In the genomic region with DNA sequence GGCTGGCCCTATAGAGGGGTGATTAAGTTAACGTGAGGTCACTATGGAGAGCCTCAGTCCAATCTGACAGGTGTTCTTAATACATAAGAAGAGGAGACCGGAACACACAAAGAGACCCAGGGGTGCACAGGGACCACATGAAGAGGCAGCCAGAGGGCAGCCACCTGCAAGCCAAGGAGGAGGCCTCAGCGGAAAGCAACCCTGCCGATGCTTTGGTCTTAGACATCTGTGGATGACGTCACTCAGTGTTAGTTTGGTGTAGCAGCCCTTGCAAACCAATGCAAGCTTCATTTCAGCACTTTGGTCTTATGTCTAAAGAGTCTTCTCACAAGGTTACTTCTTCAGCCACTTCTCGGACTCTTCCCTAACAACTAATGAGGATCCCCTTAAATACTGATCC, we compare ENCODE assay signal across 14 cellular contexts. TPM values are rescaled to one million over a fixed set of nuclear protein-coding genes. Genes with fewer than 3 reads are reported as not detected.
DNase-seq lines count a peak whose midpoint lies in the region; ATAC-seq and TF ChIP-seq lines count a peak whose summit lies in the region.
"Had no signal": no experiment of that assay in that cellular context is flagged by ENCODE, and none has a peak within 500 bp of the region (broad histone marks: within the 10 kb centered on the region; RNA-seq: fewer than 3 reads in every experiment).

No MANE protein-coding gene starts in this region.

- H4K20me1 ChIP-seq in neural progenitor cell (ENCODE audit: low read depth): no peaks in the 10 kb centered on the region

- peaks cover 10% of the 10 kb centered on the region for H3K4me1 Mint-ChIP-seq in neural progenitor cell
- H3K4me1 Mint-ChIP-seq: natural killer cell had no signal

- H2AFZ ChIP-seq in neural progenitor cell (replicated peaks): no peak overlapping the region
- H2AFZ ChIP-seq: PC-9 had no signal

- no peaks in the 10 kb centered on the region for H3K9me3 Mint-ChIP-seq in neural progenitor cell
- H3K9me3 Mint-ChIP-seq: natural killer cell had no signal

- no peak overlapping the region for H3K9ac ChIP-seq in neural progenitor cell

- H3K27me3 Mint-ChIP-seq in neural progenitor cell (ENCODE audit: insufficient read depth, low read depth): no peaks in the 10 kb centered on the region

- no peaks in the 10 kb centered on the region for H3K36me3 Mint-ChIP-seq in neural progenitor cell
- H3K36me3 Mint-ChIP-seq: natural killer cell had no signal

- H3K4me3 ChIP-seq in Peyer's patch (no peak overlapping the region), neural progenitor cell (no peak overlapping the region)
- H3K4me3 ChIP-seq: PC-9 had no signal

- ATAC-seq in GM19324 (IDR thresholded peaks at IDR 0.05; ENCODE audit: low FRiP score, unreplicated experiment) (peak; percentile 35), HG02885 (IDR thresholded peaks at IDR 0.05; ENCODE audit: poor library complexity, unreplicated experiment) (peak; percentile 31), left lobe of liver (no peak)
- ATAC-seq: natural killer cell had no signal

- H3K27ac Mint-ChIP-seq in neural progenitor cell: no peak overlapping the region
- H3K27ac Mint-ChIP-seq: natural killer cell had no signal

- TF ChIP-seq POLR2A in Peyer's patch (IDR thresholded peaks at IDR 0.05): no peak

- H3K4me1 ChIP-seq in Peyer's patch: peaks cover 0 to 15% (median 7%) of the 10 kb centered on the region in 4 donors
- H3K4me1 ChIP-seq in neural progenitor cell: peaks cover 6% of the 10 kb centered on the region

- no peaks in the 10 kb centered on the region for H3K79me2 ChIP-seq in neural progenitor cell (ENCODE audit: low read depth)

- TF ChIP-seq CTCF in GM10266 (IDR thresholded peaks at IDR 0.05; ENCODE audit: control insufficient read depth, insufficient read depth, low read depth, missing control alignments) (peak; percentile 35), Peyer's patch (IDR thresholded peaks at IDR 0.05) (peak in 1 of 6 experiments; percentile 32), neural progenitor cell (IDR thresholded peaks at IDR 0.05) (no peak)

- H3F3A ChIP-seq in neural progenitor cell (ENCODE audit: low read depth): no peaks in the 10 kb centered on the region

- H3K9me3 ChIP-seq in Peyer's patch (no peaks in the 10 kb centered on the region), neural progenitor cell (ENCODE audit: low read depth) (no peaks in the 10 kb centered on the region)

- no peak overlapping the region for H3K4me3 Mint-ChIP-seq in neural progenitor cell
- H3K4me3 Mint-ChIP-seq: natural killer cell had no signal

- H3K36me3 ChIP-seq in Peyer's patch (no peaks in the 10 kb centered on the region), neural progenitor cell (no peaks in the 10 kb centered on the region)
- H3K36me3 ChIP-seq: brain microvascular endothelial cell had no signal

- H3K27me3 ChIP-seq in Peyer's patch (no peaks in the 10 kb centered on the region), neural progenitor cell (no peaks in the 10 kb centered on the region)

- H3K27ac ChIP-seq in Peyer's patch: peak overlapping the region in 2 of 4 donors; percentile 34 to 65
- H3K27ac ChIP-seq in neural progenitor cell: no peak overlapping the region
- H3K27ac ChIP-seq: brain microvascular endothelial cell, epithelial cell of prostate, PC-9 had no signal

- no peak overlapping the region for H3K4me2 ChIP-seq in neural progenitor cell
- H3K4me2 ChIP-seq: PC-9 had no signal

- peak; percentile 61 for DNase-seq in GM10266 (ENCODE audit: extremely low spot score)
- DNase-seq in Peyer's patch: peak in 2 of 3 donors; percentile 86 to 88
- no peak for DNase-seq in NCI-H226
- no peak for DNase-seq in neural progenitor cell (ENCODE audit: low spot score)
- no peak for DNase-seq in left lobe of liver (ENCODE audit: low spot score)
- no peak for DNase-seq in glomerular visceral epithelial cell (ENCODE audit: extremely low spot score)
- DNase-seq: brain microvascular endothelial cell, natural killer cell, NCI-H1092, PC-9, substantia nigra had no signal

RNA-seq across cellular contexts. Expression of gene GRHPR, which starts 47.6 kb away (rescaled TPM):
- total RNA-seq in Peyer's patch: 100 to 1,000 TPM in 3 of 4 donors, 10 to 100 TPM in 1; 99.0 to 141 (median 114) TPM
- 116 and 187 TPM in 2 replicates for total RNA-seq in neural progenitor cell (ENCODE audit: low replicate concordance)
- total RNA-seq in left lobe of liver: 406 TPM

Comparison
In these comparisons a context has a peak if more than half of its experiments do, and no peak if none do; other contexts are left out.
1. DNase-seq: peak in GM10266 (single experiment) and Peyer's patch (2 of 3); none in NCI-H226 (single experiment), neural progenitor cell (single experiment), left lobe of liver (single experiment) and glomerular visceral epithelial cell (single experiment).